8 cellular contexts compared by ENCODE assay signal in genomic region chr10:75402486-75403143, GRCh38. TPM values are rescaled to one million over a fixed set of nuclear protein-coding genes. Genes with fewer than 3 reads are reported as not detected.
DNase-seq lines count a peak whose midpoint lies in the region; ATAC-seq, FAIRE-seq and TF ChIP-seq lines count a peak whose summit lies in the region.

No MANE protein-coding gene starts in this region.

- H3K27ac Mint-ChIP-seq in naive thymus-derived CD8-positive, alpha-beta T cell: peak overlapping the region in 1 of 10 donors; percentile 67

- peaks cover 1 to 7% (median 4%) of the 10 kb centered on the region in 3 donors for H3K36me3 Mint-ChIP-seq in naive thymus-derived CD8-positive, alpha-beta T cell

- TF ChIP-seq CTCF in HEK293 (tag by site-specific recombination; IDR thresholded peaks at IDR 0.05): peak; percentile 7; the same call in 1 of the 2 replicates

- peak overlapping the region; percentile 51 for H3K4me3 ChIP-seq in HEK293 (ENCODE audit: low read depth, low read length)

- DNase-seq in AG20443 (ENCODE audit: low spot score) (peak; percentile 30), SK-N-DZ (ENCODE audit: low spot score) (peak; percentile 84), epidermal melanocyte (ENCODE audit: insufficient read length, low spot score) (peak; percentile 63), dedifferentiated amniotic fluid mesenchymal stem cell (ENCODE audit: extremely low spot score) (no peak), GM19239 (ENCODE audit: insufficient read length, low spot score) (no peak)
- no peak for DNase-seq in naive thymus-derived CD8-positive, alpha-beta T cell

- peaks cover 12 to 41% (median 40%) of the 10 kb centered on the region in 4 donors for H3K4me1 Mint-ChIP-seq in naive thymus-derived CD8-positive, alpha-beta T cell

- H3K4me3 Mint-ChIP-seq in naive thymus-derived CD8-positive, alpha-beta T cell: peak overlapping the region; percentile 75 to 91 (median 82)

- peaks cover 0 to 10% (median 0%) of the 10 kb centered on the region in 9 donors for H3K9me3 Mint-ChIP-seq in naive thymus-derived CD8-positive, alpha-beta T cell

- peak overlapping the region; percentile 100 for H3K27ac ChIP-seq in HEK293 (ENCODE audit: extremely low read depth, low read depth, low read length)

- H3K4me1 ChIP-seq in HEK293 (ENCODE audit: control insufficient read depth, insufficient read depth, low read length): no peaks in the 10 kb centered on the region

- peak; percentile 39 to 40 for ATAC-seq in naive thymus-derived CD8-positive, alpha-beta T cell
- ATAC-seq in HG02642 (IDR thresholded peaks at IDR 0.05; ENCODE audit: poor library complexity, unreplicated experiment): no peak

- CTCF ChIA-PET in HEK293 (lab: Yijun Ruan, JAX): interaction anchor here (0.6 to 2.2 kb wide), 5 partner anchors 115 to 1143 kb away, joined by 3 to 8 read pairs (median 3); partner anchors contain the start of gene COMTD1

- POLR2A ChIA-PET in HEK293 (lab: Yijun Ruan, JAX): interaction anchor here (0.7 to 3.3 kb wide), 29 partner anchors 7 to 901 kb away, joined by 3 to 15 read pairs (median 6); partner anchors contain the start of genes LRMDA and SAMD8
- POLR2A ChIA-PET in naive thymus-derived CD8-positive, alpha-beta T cell (lab: Charles Lee): no interaction called here

- H3K9me3 ChIP-seq in HEK293 (ENCODE audit: control insufficient read depth, insufficient read depth, low read depth, low read length): no peaks in the 10 kb centered on the region

- peaks cover 0 to 42% of the 10 kb centered on the region in 2 experiments; a peak in 2 of 3 replicates for H3K36me3 ChIP-seq in HEK293 (ENCODE audit: control insufficient read depth in 2 of 2, insufficient read depth in 1 of 2, low read length in 2 of 2)

- H3K27me3 Mint-ChIP-seq in naive thymus-derived CD8-positive, alpha-beta T cell: peaks cover 26 to 76% (median 50%) of the 10 kb centered on the region in 5 donors

- FAIRE-seq in GM19239 (lab: Jason Lieb, UNC): no peak

TF ChIP-seq in HEK293, 187 proteins besides CTCF, POLR2A, EP300 and RAD21 (continues in another document):
- TF ChIP-seq ZNF24 (tag by site-specific recombination; IDR thresholded peaks at IDR 0.05) (peak; percentile 80), ZNF19 (tag by site-specific recombination; IDR thresholded peaks at IDR 0.05; ENCODE audit: low read depth) (no peak), SETDB1 (IDR thresholded peaks at IDR 0.05; ENCODE audit: insufficient read length, low read length) (no peak), ZNF16 (tag by site-specific recombination; IDR thresholded peaks at IDR 0.05; ENCODE audit: low read depth) (no peak), RBAK (tag by site-specific recombination; IDR thresholded peaks at IDR 0.05) (no peak), OVOL3 (tag by site-specific recombination; IDR thresholded peaks at IDR 0.05) (0 out of 2 replicates have a peak, but pooled peaks have one; percentile 29), KLF7 (tag by site-specific recombination; IDR thresholded peaks at IDR 0.05; ENCODE audit: borderline replicate concordance) (peak; percentile 98; the same call in 1 of the 2 replicates), ZNF488 (tag by site-specific recombination; IDR thresholded peaks at IDR 0.05) (peak; percentile 60; the same call in 1 of the 2 replicates), ZNF335 (tag by site-specific recombination; conservative IDR thresholded peaks at IDR 0.05) (peak; percentile 64; the same call in 1 of the 2 replicates), YY2 (tag by site-specific recombination; IDR thresholded peaks at IDR 0.05) (peak; percentile 8; the same call in 1 of the 2 replicates), PRDM4 (tag by site-specific recombination; IDR thresholded peaks at IDR 0.05) (peak; percentile 87), PRDM2 (tag by site-specific recombination; IDR thresholded peaks at IDR 0.05; ENCODE audit: borderline replicate concordance) (no peak), ZNF473 (tag by site-specific recombination; IDR thresholded peaks at IDR 0.05) (no peak), ZNF664 (tag by site-specific recombination; IDR thresholded peaks at IDR 0.05) (peak; percentile 61), GLIS1 (tag by site-specific recombination; IDR thresholded peaks at IDR 0.05) (peak; percentile 44), ZNF596 (tag by site-specific recombination; IDR thresholded peaks at IDR 0.05) (peak; percentile 100), OSR2 (tag by site-specific recombination; IDR thresholded peaks at IDR 0.05) (peak; percentile 53; the same call in 1 of the 2 replicates), KLF16 (tag by site-specific recombination; IDR thresholded peaks at IDR 0.05) (peak; percentile 54; the same call in 1 of the 2 replicates), ZNF211 (tag by site-specific recombination; IDR thresholded peaks at IDR 0.05; ENCODE audit: low read depth) (no peak), TCF7L2 (IDR thresholded peaks at IDR 0.05; ENCODE audit: borderline replicate concordance, low read depth, low read length) (peak; percentile 83)

RNA-seq across cellular contexts. Expression of gene ZNF503, which starts 1.1 kb away (rescaled TPM):
- polyA plus RNA-seq in SK-N-DZ (2014; cell fraction: cytosol; rRNA removed): 8.0 and 12.9 TPM in 2 replicates
- polyA plus RNA-seq in SK-N-DZ (2014; cell fraction: nucleus; rRNA removed): 11.3 and 15.4 TPM in 2 replicates
- total RNA-seq in naive thymus-derived CD8-positive, alpha-beta T cell: under 1 TPM; 0.11 to 0.13 TPM
- polyA plus RNA-seq in naive thymus-derived CD8-positive, alpha-beta T cell: not detected

RNA-seq across cellular contexts. Expression of gene LRMDA, which starts 28.8 kb away (rescaled TPM):
- polyA plus RNA-seq in SK-N-DZ (2014; cell fraction: cytosol; rRNA removed): 0.14 TPM in 1 of 2 replicates, not detected in the other
- polyA plus RNA-seq in SK-N-DZ (2014; cell fraction: nucleus; rRNA removed): not detected in 2 replicates
- total RNA-seq in naive thymus-derived CD8-positive, alpha-beta T cell: not detected
- polyA plus RNA-seq in naive thymus-derived CD8-positive, alpha-beta T cell: not detected

Comparison
In these comparisons a context has a peak if more than half of its experiments do, and no peak if none do; other contexts are left out.
1. DNase-seq: peak in AG20443 (single experiment), SK-N-DZ (single experiment) and epidermal melanocyte (single experiment); none in naive thymus-derived CD8-positive, alpha-beta T cell (0 of 10), dedifferentiated amniotic fluid mesenchymal stem cell (single experiment) and GM19239 (single experiment).